1 cellular context compared by ENCODE assay signal in genomic region chrX:65534450-65535292, GRCh38.
TF ChIP-seq lines count a peak whose summit lies in the region.

LAS1L (minus strand) TSS chrX:65534787; CDS start chrX:65534715, 72 bp downstream.

TF ChIP-seq in HEK293, 187 proteins besides CTCF, POLR2A, EP300 and RAD21 (continued from another document and continues in another):
- TF ChIP-seq ZBTB26 (tag by site-specific recombination; optimal IDR thresholded peaks at IDR 0.05) (peak; percentile 31), ZNF768 (tag by site-specific recombination; IDR thresholded peaks at IDR 0.05) (no peak), ZNF140 (tag by site-specific recombination; IDR thresholded peaks at IDR 0.05) (no peak), MZF1 (tag by site-specific recombination; IDR thresholded peaks at IDR 0.05; ENCODE audit: borderline replicate concordance) (no peak; the same call in 1 of the 2 replicates), ZNF2 (tag by site-specific recombination; IDR thresholded peaks at IDR 0.05) (0 out of 2 replicates have a peak, but pooled peaks have one; percentile 12), ZNF214 (tag by site-specific recombination; IDR thresholded peaks at IDR 0.05; ENCODE audit: borderline replicate concordance) (no peak), ZNF571 (tag by site-specific recombination; IDR thresholded peaks at IDR 0.05) (no peak), ZNF580 (tag by site-specific recombination; IDR thresholded peaks at IDR 0.05) (peak; percentile 99), SETDB1 (IDR thresholded peaks at IDR 0.05; ENCODE audit: insufficient read length, low read length) (peak; percentile 69), ZNF561 (tag by site-specific recombination; IDR thresholded peaks at IDR 0.05; ENCODE audit: borderline replicate concordance) (no peak), KLF16 (tag by site-specific recombination; IDR thresholded peaks at IDR 0.05) (no peak), ZNF248 (tag by site-specific recombination; IDR thresholded peaks at IDR 0.05) (no peak), SCRT1 (tag by site-specific recombination; IDR thresholded peaks at IDR 0.05; ENCODE audit: borderline replicate concordance) (no peak), ZNF146 (tag by site-specific recombination; IDR thresholded peaks at IDR 0.05) (no peak), ZSCAN30 (tag by site-specific recombination; IDR thresholded peaks at IDR 0.05) (0 out of 2 replicates have a peak, but pooled peaks have one; percentile 63), ZBTB48 (tag by site-specific recombination; IDR thresholded peaks at IDR 0.05) (no peak), BCL11B (tag by site-specific recombination; IDR thresholded peaks at IDR 0.05; ENCODE audit: low read depth) (peak; percentile 99), ZNF391 (tag by site-specific recombination; IDR thresholded peaks at IDR 0.05; ENCODE audit: borderline replicate concordance, low read depth) (peak; percentile 48; the same call in 1 of the 2 replicates), ZNF239 (tag by site-specific recombination; IDR thresholded peaks at IDR 0.05) (no peak), ZIC2 (tag by site-specific recombination; IDR thresholded peaks at IDR 0.05) (peak; percentile 80), ZNF366 (tag by site-specific recombination; conservative IDR thresholded peaks at IDR 0.05) (no peak), ZNF311 (tag by site-specific recombination; IDR thresholded peaks at IDR 0.05; ENCODE audit: borderline replicate concordance) (no peak), ZNF223 (tag by site-specific recombination; IDR thresholded peaks at IDR 0.05) (no peak), IKZF3 (tag by site-specific recombination; IDR thresholded peaks at IDR 0.05) (no peak), ZBTB20 (tag by site-specific recombination; IDR thresholded peaks at IDR 0.05) (no peak), ZNF610 (tag by site-specific recombination; IDR thresholded peaks at IDR 0.05; ENCODE audit: borderline replicate concordance) (peak; percentile 97), ZNF623 (tag by site-specific recombination; IDR thresholded peaks at IDR 0.05) (no peak), OVOL3 (tag by site-specific recombination; IDR thresholded peaks at IDR 0.05) (no peak), ZNF621 (tag by site-specific recombination; IDR thresholded peaks at IDR 0.05) (no peak), SP7 (tag by site-specific recombination; IDR thresholded peaks at IDR 0.05) (peak; percentile 61; the same call in 1 of the 2 replicates), ZNF114 (tag by site-specific recombination; IDR thresholded peaks at IDR 0.05) (no peak), ZNF19 (tag by site-specific recombination; IDR thresholded peaks at IDR 0.05; ENCODE audit: low read depth) (no peak), ZNF350 (tag by site-specific recombination; IDR thresholded peaks at IDR 0.05) (peak; percentile 97)
- TF ChIP-seq, protein P1, sequence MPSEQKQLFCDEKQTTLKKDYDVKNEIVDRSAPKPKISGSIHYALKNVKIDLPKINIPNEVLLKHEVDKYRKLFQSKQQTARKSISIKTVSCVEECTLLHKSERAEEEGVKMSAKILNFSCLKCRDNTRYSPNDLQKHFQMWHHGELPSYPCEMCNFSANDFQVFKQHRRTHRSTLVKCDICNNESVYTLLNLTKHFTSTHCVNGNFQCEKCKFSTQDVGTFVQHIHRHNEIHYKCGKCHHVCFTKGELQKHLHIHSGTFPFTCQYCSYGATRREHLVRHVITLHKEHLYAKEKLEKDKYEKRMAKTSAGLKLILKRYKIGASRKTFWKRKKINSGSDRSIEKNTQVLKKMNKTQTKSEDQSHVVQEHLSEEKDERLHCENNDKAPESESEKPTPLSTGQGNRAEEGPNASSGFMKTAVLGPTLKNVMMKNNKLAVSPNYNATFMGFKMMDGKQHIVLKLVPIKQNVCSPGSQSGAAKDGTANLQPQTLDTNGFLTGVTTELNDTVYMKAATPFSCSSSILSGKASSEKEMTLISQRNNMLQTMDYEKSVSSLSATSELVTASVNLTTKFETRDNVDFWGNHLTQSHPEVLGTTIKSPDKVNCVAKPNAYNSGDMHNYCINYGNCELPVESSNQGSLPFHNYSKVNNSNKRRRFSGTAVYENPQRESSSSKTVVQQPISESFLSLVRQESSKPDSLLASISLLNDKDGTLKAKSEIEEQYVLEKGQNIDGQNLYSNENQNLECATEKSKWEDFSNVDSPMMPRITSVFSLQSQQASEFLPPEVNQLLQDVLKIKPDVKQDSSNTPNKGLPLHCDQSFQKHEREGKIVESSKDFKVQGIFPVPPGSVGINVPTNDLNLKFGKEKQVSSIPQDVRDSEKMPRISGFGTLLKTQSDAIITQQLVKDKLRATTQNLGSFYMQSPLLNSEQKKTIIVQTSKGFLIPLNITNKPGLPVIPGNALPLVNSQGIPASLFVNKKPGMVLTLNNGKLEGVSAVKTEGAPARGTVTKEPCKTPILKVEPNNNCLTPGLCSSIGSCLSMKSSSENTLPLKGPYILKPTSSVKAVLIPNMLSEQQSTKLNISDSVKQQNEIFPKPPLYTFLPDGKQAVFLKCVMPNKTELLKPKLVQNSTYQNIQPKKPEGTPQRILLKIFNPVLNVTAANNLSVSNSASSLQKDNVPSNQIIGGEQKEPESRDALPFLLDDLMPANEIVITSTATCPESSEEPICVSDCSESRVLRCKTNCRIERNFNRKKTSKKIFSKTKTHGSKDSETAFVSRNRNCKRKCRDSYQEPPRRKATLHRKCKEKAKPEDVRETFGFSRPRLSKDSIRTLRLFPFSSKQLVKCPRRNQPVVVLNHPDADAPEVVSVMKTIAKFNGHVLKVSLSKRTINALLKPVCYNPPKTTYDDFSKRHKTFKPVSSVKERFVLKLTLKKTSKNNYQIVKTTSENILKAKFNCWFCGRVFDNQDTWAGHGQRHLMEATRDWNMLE (tag by site-specific recombination; conservative IDR thresholded peaks at IDR 0.05; ENCODE audit: low read depth) = peak; percentile 97
- TF ChIP-seq, protein P2, sequence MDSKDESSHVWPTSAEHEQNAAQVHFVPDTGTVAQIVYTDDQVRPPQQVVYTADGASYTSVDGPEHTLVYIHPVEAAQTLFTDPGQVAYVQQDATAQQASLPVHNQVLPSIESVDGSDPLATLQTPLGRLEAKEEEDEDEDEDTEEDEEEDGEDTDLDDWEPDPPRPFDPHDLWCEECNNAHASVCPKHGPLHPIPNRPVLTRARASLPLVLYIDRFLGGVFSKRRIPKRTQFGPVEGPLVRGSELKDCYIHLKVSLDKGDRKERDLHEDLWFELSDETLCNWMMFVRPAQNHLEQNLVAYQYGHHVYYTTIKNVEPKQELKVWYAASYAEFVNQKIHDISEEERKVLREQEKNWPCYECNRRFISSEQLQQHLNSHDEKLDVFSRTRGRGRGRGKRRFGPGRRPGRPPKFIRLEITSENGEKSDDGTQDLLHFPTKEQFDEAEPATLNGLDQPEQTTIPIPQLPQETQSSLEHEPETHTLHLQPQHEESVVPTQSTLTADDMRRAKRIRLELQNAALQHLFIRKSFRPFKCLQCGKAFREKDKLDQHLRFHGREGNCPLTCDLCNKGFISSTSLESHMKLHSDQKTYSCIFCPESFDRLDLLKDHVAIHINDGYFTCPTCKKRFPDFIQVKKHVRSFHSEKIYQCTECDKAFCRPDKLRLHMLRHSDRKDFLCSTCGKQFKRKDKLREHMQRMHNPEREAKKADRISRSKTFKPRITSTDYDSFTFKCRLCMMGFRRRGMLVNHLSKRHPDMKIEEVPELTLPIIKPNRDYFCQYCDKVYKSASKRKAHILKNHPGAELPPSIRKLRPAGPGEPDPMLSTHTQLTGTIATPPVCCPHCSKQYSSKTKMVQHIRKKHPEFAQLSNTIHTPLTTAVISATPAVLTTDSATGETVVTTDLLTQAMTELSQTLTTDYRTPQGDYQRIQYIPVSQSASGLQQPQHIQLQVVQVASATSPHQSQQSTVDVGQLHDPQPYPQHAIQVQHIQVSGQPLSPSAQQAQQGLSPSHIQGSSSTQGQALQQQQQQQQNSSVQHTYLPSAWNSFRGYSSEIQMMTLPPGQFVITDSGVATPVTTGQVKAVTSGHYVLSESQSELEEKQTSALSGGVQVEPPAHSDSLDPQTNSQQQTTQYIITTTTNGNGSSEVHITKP (tag by site-specific recombination; IDR thresholded peaks at IDR 0.05) = peak; percentile 26; the same call in 1 of the 2 replicates
- TF ChIP-seq, protein P3, sequence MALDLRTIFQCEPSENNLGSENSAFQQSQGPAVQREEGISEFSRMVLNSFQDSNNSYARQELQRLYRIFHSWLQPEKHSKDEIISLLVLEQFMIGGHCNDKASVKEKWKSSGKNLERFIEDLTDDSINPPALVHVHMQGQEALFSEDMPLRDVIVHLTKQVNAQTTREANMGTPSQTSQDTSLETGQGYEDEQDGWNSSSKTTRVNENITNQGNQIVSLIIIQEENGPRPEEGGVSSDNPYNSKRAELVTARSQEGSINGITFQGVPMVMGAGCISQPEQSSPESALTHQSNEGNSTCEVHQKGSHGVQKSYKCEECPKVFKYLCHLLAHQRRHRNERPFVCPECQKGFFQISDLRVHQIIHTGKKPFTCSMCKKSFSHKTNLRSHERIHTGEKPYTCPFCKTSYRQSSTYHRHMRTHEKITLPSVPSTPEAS (tag by site-specific recombination; IDR thresholded peaks at IDR 0.05) = no peak
- TF ChIP-seq, protein P4, sequence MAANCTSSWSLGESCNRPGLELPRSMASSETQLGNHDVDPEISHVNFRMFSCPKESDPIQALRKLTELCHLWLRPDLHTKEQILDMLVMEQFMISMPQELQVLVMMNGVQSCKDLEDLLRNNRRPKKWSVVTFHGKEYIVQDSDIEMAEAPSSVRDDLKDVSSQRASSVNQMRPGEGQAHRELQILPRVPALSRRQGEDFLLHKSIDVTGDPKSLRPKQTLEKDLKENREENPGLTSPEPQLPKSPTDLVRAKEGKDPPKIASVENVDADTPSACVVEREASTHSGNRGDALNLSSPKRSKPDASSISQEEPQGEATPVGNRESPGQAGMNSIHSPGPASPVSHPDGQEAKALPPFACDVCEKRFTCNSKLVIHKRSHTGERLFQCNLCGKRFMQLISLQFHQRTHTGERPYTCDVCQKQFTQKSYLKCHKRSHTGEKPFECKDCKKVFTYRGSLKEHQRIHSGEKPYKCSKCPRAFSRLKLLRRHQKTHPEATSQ (tag by site-specific recombination; IDR thresholded peaks at IDR 0.05) = no peak
- TF ChIP-seq, protein P5, sequence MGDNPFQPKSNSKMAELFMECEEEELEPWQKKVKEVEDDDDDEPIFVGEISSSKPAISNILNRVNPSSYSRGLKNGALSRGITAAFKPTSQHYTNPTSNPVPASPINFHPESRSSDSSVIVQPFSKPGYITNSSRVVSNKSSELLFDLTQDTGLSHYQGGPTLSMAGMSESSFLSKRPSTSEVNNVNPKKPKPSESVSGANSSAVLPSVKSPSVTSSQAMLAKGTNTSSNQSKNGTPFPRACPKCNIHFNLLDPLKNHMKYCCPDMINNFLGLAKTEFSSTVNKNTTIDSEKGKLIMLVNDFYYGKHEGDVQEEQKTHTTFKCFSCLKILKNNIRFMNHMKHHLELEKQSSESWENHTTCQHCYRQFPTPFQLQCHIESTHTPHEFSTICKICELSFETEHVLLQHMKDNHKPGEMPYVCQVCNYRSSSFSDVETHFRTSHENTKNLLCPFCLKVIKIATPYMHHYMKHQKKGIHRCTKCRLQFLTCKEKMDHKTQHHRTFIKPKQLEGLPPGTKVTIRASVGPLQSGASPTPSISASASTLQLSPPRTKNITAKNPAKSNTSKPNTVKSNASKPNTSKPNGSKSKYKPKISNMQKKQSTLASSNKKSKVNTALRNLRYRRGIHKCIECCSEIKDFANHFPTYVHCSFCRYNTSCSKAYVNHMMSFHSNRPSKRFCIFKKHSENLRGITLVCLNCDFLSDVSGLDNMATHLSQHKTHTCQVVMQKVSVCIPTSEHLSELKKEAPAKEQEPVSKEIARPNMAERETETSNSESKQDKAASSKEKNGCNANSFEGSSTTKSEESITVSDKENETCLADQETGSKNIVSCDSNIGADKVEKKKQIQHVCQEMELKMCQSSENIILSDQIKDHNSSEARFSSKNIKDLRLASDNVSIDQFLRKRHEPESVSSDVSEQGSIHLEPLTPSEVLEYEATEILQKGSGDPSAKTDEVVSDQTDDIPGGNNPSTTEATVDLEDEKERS (tag by site-specific recombination; IDR thresholded peaks at IDR 0.05) = peak; percentile 22; the same call in 1 of the 2 replicates
- TF ChIP-seq, protein P6, sequence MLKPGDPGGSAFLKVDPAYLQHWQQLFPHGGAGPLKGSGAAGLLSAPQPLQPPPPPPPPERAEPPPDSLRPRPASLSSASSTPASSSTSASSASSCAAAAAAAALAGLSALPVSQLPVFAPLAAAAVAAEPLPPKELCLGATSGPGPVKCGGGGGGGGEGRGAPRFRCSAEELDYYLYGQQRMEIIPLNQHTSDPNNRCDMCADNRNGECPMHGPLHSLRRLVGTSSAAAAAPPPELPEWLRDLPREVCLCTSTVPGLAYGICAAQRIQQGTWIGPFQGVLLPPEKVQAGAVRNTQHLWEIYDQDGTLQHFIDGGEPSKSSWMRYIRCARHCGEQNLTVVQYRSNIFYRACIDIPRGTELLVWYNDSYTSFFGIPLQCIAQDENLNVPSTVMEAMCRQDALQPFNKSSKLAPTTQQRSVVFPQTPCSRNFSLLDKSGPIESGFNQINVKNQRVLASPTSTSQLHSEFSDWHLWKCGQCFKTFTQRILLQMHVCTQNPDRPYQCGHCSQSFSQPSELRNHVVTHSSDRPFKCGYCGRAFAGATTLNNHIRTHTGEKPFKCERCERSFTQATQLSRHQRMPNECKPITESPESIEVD (tag by site-specific recombination; IDR thresholded peaks at IDR 0.05) = no peak
